Comparison of ENCODE assay signal across 8 cellular contexts in the genomic region with DNA sequence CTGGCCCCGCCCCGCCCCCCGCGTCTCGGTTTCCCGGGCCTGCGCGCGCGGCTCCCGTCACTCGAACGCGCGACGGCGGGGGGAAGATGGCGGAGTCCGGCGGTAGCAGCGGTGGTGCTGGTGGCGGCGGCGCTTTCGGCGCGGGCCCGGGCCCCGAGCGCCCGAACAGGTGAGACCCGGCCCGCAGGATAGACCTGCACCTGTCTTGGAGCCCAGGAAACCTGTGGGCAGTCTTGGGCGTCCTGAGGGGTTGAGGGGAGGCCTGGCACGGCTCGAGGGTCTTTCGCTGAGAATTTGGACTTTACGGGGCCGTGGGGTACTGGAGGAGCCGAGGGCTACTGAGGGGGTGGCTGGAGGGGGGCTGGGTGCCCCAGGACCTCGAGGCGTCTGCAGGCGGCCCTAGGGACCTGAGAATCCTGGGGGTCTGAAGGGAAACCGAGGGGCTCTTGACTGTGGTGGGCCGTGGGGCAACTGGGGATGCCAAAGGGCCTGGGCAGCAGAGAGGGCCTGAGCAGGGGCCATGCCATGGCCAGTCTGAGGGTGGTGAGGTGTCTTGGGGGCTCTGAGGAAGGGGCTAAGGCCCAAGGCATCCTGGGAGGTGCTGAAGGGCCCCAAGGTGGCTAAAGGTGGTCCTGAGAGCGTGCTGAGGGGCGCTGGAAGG. TPM values are rescaled to one million over a fixed set of nuclear protein-coding genes. Genes with fewer than 3 reads are reported as not detected.
DNase-seq lines count a peak whose midpoint lies in the region; ATAC-seq lines count a peak whose summit lies in the region.

A gene with protein sequence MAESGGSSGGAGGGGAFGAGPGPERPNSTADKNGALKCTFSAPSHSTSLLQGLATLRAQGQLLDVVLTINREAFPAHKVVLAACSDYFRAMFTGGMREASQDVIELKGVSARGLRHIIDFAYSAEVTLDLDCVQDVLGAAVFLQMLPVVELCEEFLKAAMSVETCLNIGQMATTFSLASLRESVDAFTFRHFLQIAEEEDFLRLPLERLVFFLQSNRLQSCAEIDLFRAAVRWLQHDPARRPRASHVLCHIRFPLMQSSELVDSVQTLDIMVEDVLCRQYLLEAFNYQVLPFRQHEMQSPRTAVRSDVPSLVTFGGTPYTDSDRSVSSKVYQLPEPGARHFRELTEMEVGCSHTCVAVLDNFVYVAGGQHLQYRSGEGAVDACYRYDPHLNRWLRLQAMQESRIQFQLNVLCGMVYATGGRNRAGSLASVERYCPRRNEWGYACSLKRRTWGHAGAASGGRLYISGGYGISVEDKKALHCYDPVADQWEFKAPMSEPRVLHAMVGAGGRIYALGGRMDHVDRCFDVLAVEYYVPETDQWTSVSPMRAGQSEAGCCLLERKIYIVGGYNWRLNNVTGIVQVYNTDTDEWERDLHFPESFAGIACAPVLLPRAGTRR (plus strand): TSS at position 60 of the 661 bp plus-strand sequence. CDS start 27 bp downstream, at position 87.

- H3K36me3 ChIP-seq in H7 (replicated peaks; ENCODE audit: control insufficient read depth, insufficient read depth, low read length) = no peaks in the 10 kb centered on the region

- H3K27ac Mint-ChIP-seq in activated CD4-positive, alpha-beta memory T cell treated with anti-CD3 and anti-CD28 coated beads for 36 hours = peak within 1 kb of the TSS; percentile 74
- peak within 1 kb of the TSS; percentile 90 for H3K27ac Mint-ChIP-seq in stimulated activated effector memory CD8-positive, alpha-beta T cell treated with anti-CD3 and anti-CD28 coated beads, Interleukin-12 subunit alpha, Interleukin-12 subunit beta, amount 100 ng/mL, for 72 hours

- DNase-seq in H7 (peak; percentile 57), NCI-H774 (lab: John Stamatoyannopoulos, UW) (no peak), KG1 (lab: John Stamatoyannopoulos, UW) (no peak), NCI-H2081 treated with DMSO at 0.1 percent for 48 hours (lab: John Stamatoyannopoulos, UW) (no peak)
- no peak for DNase-seq in activated CD4-positive, alpha-beta memory T cell treated with anti-CD3 and anti-CD28 coated beads for 36 hours
- DNase-seq in stimulated activated effector memory CD8-positive, alpha-beta T cell treated with anti-CD3 and anti-CD28 coated beads, Interleukin-12 subunit alpha, Interleukin-12 subunit beta, amount 100 ng/mL, for 72 hours (ENCODE audit: low spot score in 2 of 2) = peak in 1 of 2 donors; percentile 56

- intact Hi-C loops in activated CD4-positive, alpha-beta memory T cell treated with anti-CD3 and anti-CD28 coated beads for 36 hours (cut with micrococcal nuclease) = loop anchor here (1.0 to 5.0 kb wide), 7 partner anchors 45 to 426 kb away; a partner anchor contains a TSS

- POLR2A ChIA-PET in activated CD4-positive, alpha-beta memory T cell treated with anti-CD3 and anti-CD28 coated beads for 36 hours (lab: Charles Lee) = no interaction called here

- ATAC-seq in stimulated activated effector memory CD8-positive, alpha-beta T cell treated with anti-CD3 and anti-CD28 coated beads, Interleukin-12 subunit alpha, Interleukin-12 subunit beta, amount 100 ng/mL, for 72 hours = no peak
- ATAC-seq in HG03378 (IDR thresholded peaks at IDR 0.05; ENCODE audit: unreplicated experiment) = no peak

- peaks cover 22% of the 10 kb centered on the region for H3K4me1 Mint-ChIP-seq in activated CD4-positive, alpha-beta memory T cell treated with anti-CD3 and anti-CD28 coated beads for 36 hours (ENCODE audit: low read depth)
- H3K4me1 Mint-ChIP-seq in stimulated activated effector memory CD8-positive, alpha-beta T cell treated with anti-CD3 and anti-CD28 coated beads, Interleukin-12 subunit alpha, Interleukin-12 subunit beta, amount 100 ng/mL, for 72 hours = peaks cover 31% of the 10 kb centered on the region

- peak within 1 kb of the TSS; percentile 85 for H3K4me3 ChIP-seq in H7 (ENCODE audit: insufficient read depth, low read depth, low read length)
- peak within 1 kb of the TSS; percentile 79 for H3K4me3 ChIP-seq in iPS-11a (ENCODE audit: low read depth, low read length)

- H3K36me3 Mint-ChIP-seq in activated CD4-positive, alpha-beta memory T cell treated with anti-CD3 and anti-CD28 coated beads for 36 hours = peaks cover 6% of the 10 kb centered on the region
- H3K36me3 Mint-ChIP-seq in stimulated activated effector memory CD8-positive, alpha-beta T cell treated with anti-CD3 and anti-CD28 coated beads, Interleukin-12 subunit alpha, Interleukin-12 subunit beta, amount 100 ng/mL, for 72 hours = peaks cover 6% of the 10 kb centered on the region

- H3K27me3 Mint-ChIP-seq in activated CD4-positive, alpha-beta memory T cell treated with anti-CD3 and anti-CD28 coated beads for 36 hours = no peaks in the 10 kb centered on the region

- peak within 1 kb of the TSS; percentile 82 for H3K4me3 Mint-ChIP-seq in activated CD4-positive, alpha-beta memory T cell treated with anti-CD3 and anti-CD28 coated beads for 36 hours
- peak within 1 kb of the TSS; percentile 82 for H3K4me3 Mint-ChIP-seq in stimulated activated effector memory CD8-positive, alpha-beta T cell treated with anti-CD3 and anti-CD28 coated beads, Interleukin-12 subunit alpha, Interleukin-12 subunit beta, amount 100 ng/mL, for 72 hours

- H3K9me3 Mint-ChIP-seq in activated CD4-positive, alpha-beta memory T cell treated with anti-CD3 and anti-CD28 coated beads for 36 hours = no peaks in the 10 kb centered on the region
- H3K9me3 Mint-ChIP-seq in stimulated activated effector memory CD8-positive, alpha-beta T cell treated with anti-CD3 and anti-CD28 coated beads, Interleukin-12 subunit alpha, Interleukin-12 subunit beta, amount 100 ng/mL, for 72 hours = no peaks in the 10 kb centered on the region

- CTCF ChIA-PET in activated CD4-positive, alpha-beta memory T cell treated with anti-CD3 and anti-CD28 coated beads for 36 hours (lab: Charles Lee) = no interaction called here

- peaks cover 2% of the 10 kb centered on the region; the same call in 1 of the 2 replicates for H3K27me3 ChIP-seq in H7 (ENCODE audit: control insufficient read depth, insufficient read depth, low read length)

RNA-seq across cellular contexts. Expression of the gene that starts here (rescaled TPM):
- total RNA-seq in H7 (2014; rRNA removed; shearing (Covaris generic)) = 7.1 and 11.7 TPM in 2 replicates
- total RNA-seq in activated CD4-positive, alpha-beta memory T cell treated with anti-CD3 and anti-CD28 coated beads for 36 hours = 10 to 100 TPM; 10.7 to 11.0 TPM
